8 cellular contexts compared by ENCODE assay signal in the genomic region with DNA sequence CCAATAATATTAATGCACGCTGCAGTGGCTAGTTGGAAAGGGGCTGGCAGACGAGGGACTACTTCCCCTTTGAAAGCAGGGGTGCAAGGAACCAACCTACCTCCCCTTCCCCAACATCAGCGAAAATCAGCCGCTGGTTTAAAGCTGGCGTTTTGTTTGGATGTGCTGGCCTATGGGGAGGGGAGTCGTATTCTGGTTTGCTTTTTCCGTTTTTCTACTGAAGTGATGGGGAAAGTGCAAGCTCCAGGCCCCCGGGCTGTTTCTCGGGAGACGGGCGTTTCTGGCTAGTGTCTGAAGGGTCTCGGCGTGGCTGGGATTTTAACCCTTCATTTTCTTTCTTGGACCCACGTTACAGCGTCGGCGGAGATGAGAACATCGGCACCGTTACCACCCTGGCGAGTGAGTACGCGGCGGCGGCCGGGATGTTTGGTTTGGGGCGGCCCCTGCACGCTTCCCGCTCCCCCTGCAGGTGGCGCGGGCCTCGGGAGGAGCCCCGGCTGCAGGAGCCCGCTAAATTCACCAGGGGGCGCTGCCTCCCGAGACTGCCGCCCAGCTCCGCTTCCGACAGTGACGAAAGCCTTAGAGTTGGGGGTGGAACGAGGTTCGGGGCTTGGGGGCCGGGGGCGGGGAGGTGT.
DNase-seq lines count a peak whose midpoint lies in the region; ATAC-seq lines count a peak whose summit lies in the region.

No MANE protein-coding gene starts in this region.

- H3K27ac ChIP-seq in mesendoderm (ENCODE audit: low read depth, low read length): no peak overlapping the region

- peak overlapping the region; percentile 39 for H4K5ac ChIP-seq in mesendoderm (ENCODE audit: low read length)

- no peaks in the 10 kb centered on the region for H3K36me3 ChIP-seq in mesendoderm (ENCODE audit: control insufficient read depth, insufficient read depth, low read length)

- peak overlapping the region; percentile 92 for H3K18ac ChIP-seq in mesendoderm (ENCODE audit: low read length)

- H3K23ac ChIP-seq in mesendoderm (ENCODE audit: low read length): no peak overlapping the region

- no peaks in the 10 kb centered on the region for H3K27me3 ChIP-seq in mesendoderm (ENCODE audit: insufficient read depth, low read length, poor library complexity)

- peaks cover 6% of the 10 kb centered on the region for H3K9me3 Mint-ChIP-seq in activated CD8-positive, alpha-beta memory T cell treated with anti-CD3 and anti-CD28 coated beads, Interleukin-2, amount 10 ng/mL, durations not matched to agents 7 days and 5 days (ENCODE audit: low read depth)
- H3K9me3 Mint-ChIP-seq in effector memory CD8-positive, alpha-beta T cell: peaks cover 0 to 1% of the 10 kb centered on the region in 2 donors

- no peak overlapping the region for H2BK5ac ChIP-seq in mesendoderm (ENCODE audit: low read length)

- peak overlapping the region; percentile 87 for H3K4me2 ChIP-seq in mesendoderm (ENCODE audit: low read length)

- peaks cover 22% of the 10 kb centered on the region for H3K4me1 Mint-ChIP-seq in activated CD8-positive, alpha-beta memory T cell treated with anti-CD3 and anti-CD28 coated beads, Interleukin-2, amount 10 ng/mL, durations not matched to agents 7 days and 5 days
- peaks cover 9 to 20% of the 10 kb centered on the region in 2 donors for H3K4me1 Mint-ChIP-seq in effector memory CD8-positive, alpha-beta T cell (ENCODE audit: low read depth in 2 of 2)

- peaks cover 16% of the 10 kb centered on the region for H3K27me3 Mint-ChIP-seq in activated CD8-positive, alpha-beta memory T cell treated with anti-CD3 and anti-CD28 coated beads, Interleukin-2, amount 10 ng/mL, durations not matched to agents 7 days and 5 days
- peaks cover 0 to 9% of the 10 kb centered on the region in 2 donors for H3K27me3 Mint-ChIP-seq in effector memory CD8-positive, alpha-beta T cell

- peak overlapping the region; percentile 84 for H3K27ac Mint-ChIP-seq in activated CD8-positive, alpha-beta memory T cell treated with anti-CD3 and anti-CD28 coated beads, Interleukin-2, amount 10 ng/mL, durations not matched to agents 7 days and 5 days
- peak overlapping the region; percentile 88 to 90 for H3K27ac Mint-ChIP-seq in effector memory CD8-positive, alpha-beta T cell

- no peaks in the 10 kb centered on the region for H3K79me2 ChIP-seq in mesendoderm (ENCODE audit: control insufficient read depth, insufficient read depth, low read length)

- CTCF ChIA-PET in activated CD8-positive, alpha-beta memory T cell treated with anti-CD3 and anti-CD28 coated beads, Interleukin-2, amount 10 ng/mL, durations not matched to agents 7 days and 5 days (lab: Charles Lee): interaction anchor here (0.7 to 4.9 kb wide), 43 partner anchors 9 to 644 kb away, joined by 3 to 43 read pairs (median 4); a partner anchor contains a TSS

- peaks cover 7% of the 10 kb centered on the region for H3K36me3 Mint-ChIP-seq in activated CD8-positive, alpha-beta memory T cell treated with anti-CD3 and anti-CD28 coated beads, Interleukin-2, amount 10 ng/mL, durations not matched to agents 7 days and 5 days
- H3K36me3 Mint-ChIP-seq in effector memory CD8-positive, alpha-beta T cell (ENCODE audit: insufficient read depth): no peaks in the 10 kb centered on the region

- peak; percentile 92 for ATAC-seq in GM21360 (IDR thresholded peaks at IDR 0.05; ENCODE audit: unreplicated experiment)
- peak; percentile 95 for ATAC-seq in activated CD8-positive, alpha-beta memory T cell treated with anti-CD3 and anti-CD28 coated beads, Interleukin-2, amount 10 ng/mL, durations not matched to agents 7 days and 5 days
- ATAC-seq in effector memory CD8-positive, alpha-beta T cell (replicated peaks): peak; percentile 97

- H2AK5ac ChIP-seq in mesendoderm (ENCODE audit: low read length): no peak overlapping the region

- peaks cover 2% of the 10 kb centered on the region for H3K4me1 ChIP-seq in mesendoderm (ENCODE audit: control insufficient read depth, low read depth, low read length)

- no peak overlapping the region for H3K4ac ChIP-seq in mesendoderm (ENCODE audit: low read depth, low read length)

- DNase-seq in COLO668 (lab: John Stamatoyannopoulos, UW; ENCODE audit: unreplicated experiment) (peak; percentile 91), HS-5 (ENCODE audit: low read depth) (peak; percentile 30), NK-92 (lab: John Stamatoyannopoulos, UW; ENCODE audit: unreplicated experiment) (peak; percentile 11), mesendoderm (peak; percentile 83)
- peak; percentile 91 for DNase-seq in activated CD8-positive, alpha-beta memory T cell treated with anti-CD3 and anti-CD28 coated beads, Interleukin-2, amount 10 ng/mL, durations not matched to agents 7 days and 5 days
- peak; percentile 87 to 93 (median 92) for DNase-seq in effector memory CD8-positive, alpha-beta T cell
- DNase-seq in stimulated activated CD8-positive, alpha-beta memory T cell treated with anti-CD3 and anti-CD28 coated beads, Interleukin-12 subunit alpha, Interleukin-12 subunit beta, amount 100 ng/mL, for 4 hours (ENCODE audit: low read depth): peak; percentile 82

- no peak overlapping the region for H2BK15ac ChIP-seq in mesendoderm (replicated peaks; ENCODE audit: low read depth)

- WGBS in mesendoderm (ENCODE audit: extremely low coverage, insufficient coverage, low lambda C conversion rate): no CpG with 5 or more reads among the region's 43 CpGs

- peak overlapping the region; percentile 85 for H3K56ac ChIP-seq in mesendoderm (ENCODE audit: low read length)

- no peak overlapping the region for H4K8ac ChIP-seq in mesendoderm (ENCODE audit: low read depth, low read length)

- H3K79me1 ChIP-seq in mesendoderm (ENCODE audit: low read length): no peaks in the 10 kb centered on the region

- peak overlapping the region; percentile 84 for H3K4me3 Mint-ChIP-seq in activated CD8-positive, alpha-beta memory T cell treated with anti-CD3 and anti-CD28 coated beads, Interleukin-2, amount 10 ng/mL, durations not matched to agents 7 days and 5 days
- peak overlapping the region; percentile 86 to 91 for H3K4me3 Mint-ChIP-seq in effector memory CD8-positive, alpha-beta T cell

- peak overlapping the region; percentile 62 for H3K4me3 ChIP-seq in mesendoderm (ENCODE audit: low read length)

- H3K9ac ChIP-seq in mesendoderm (ENCODE audit: low read length): peak overlapping the region; percentile 68

- no peak overlapping the region for H2BK120ac ChIP-seq in mesendoderm (ENCODE audit: low read depth, low read length)

Comparison
In these comparisons a context has a peak if more than half of its experiments do, and no peak if none do; other contexts are left out.
1. DNase-seq: peak in every context shown above with its lines; median percentile 92 in effector memory CD8-positive, alpha-beta T cell; 91 in COLO668; 91 in activated CD8-positive, alpha-beta memory T cell treated with anti-CD3 and anti-CD28 coated beads, Interleukin-2, amount 10 ng/mL, durations not matched to agents 7 days and 5 days; 83 in mesendoderm; 82 in stimulated activated CD8-positive, alpha-beta memory T cell treated with anti-CD3 and anti-CD28 coated beads, Interleukin-12 subunit alpha, Interleukin-12 subunit beta, amount 100 ng/mL, for 4 hours; 30 in HS-5; 11 in NK-92.